8 cellular contexts compared by ENCODE assay signal in genomic region chr14:21557084-21557901, GRCh38. TPM values are rescaled to one million over a fixed set of nuclear protein-coding genes. Genes with fewer than 3 reads are reported as not detected.
DNase-seq lines count a peak whose midpoint lies in the region; ATAC-seq and TF ChIP-seq lines count a peak whose summit lies in the region.

No MANE protein-coding gene starts in this region.

- WGBS in testis, 2 donors: 4 to 7% methylated on average over 11 of the region's 11 CpGs

- H3K4me3 ChIP-seq in GM12865 (ENCODE audit: low read depth, low read length) (peak overlapping the region; percentile 33), SK-N-MC (peak overlapping the region; percentile 77), osteoblast (ENCODE audit: insufficient read depth, low read length) (peak overlapping the region; percentile 68), testis (peak overlapping the region; percentile 19 to 34)

- ATAC-seq in GM19035 (IDR thresholded peaks at IDR 0.05; ENCODE audit: unreplicated experiment): no peak

- H3K36me3 ChIP-seq in SK-N-MC (ENCODE audit: insufficient read depth, low read length): no peaks in the 10 kb centered on the region
- no peaks in the 10 kb centered on the region for H3K36me3 ChIP-seq in osteoblast (ENCODE audit: insufficient read depth, low read length)
- H3K36me3 ChIP-seq in testis (ENCODE audit: low read depth, missing control alignments): no peaks in the 10 kb centered on the region

- H4K20me1 ChIP-seq in osteoblast (ENCODE audit: insufficient read depth, low read length): no peaks in the 10 kb centered on the region

- TF ChIP-seq POLR2A in testis (IDR thresholded peaks at IDR 0.05): no peak

- peak; percentile 89 for DNase-seq in GM12865 (ENCODE audit: low read depth)
- DNase-seq in NCI-H1048 (lab: John Stamatoyannopoulos, UW): peak; percentile 45
- peak; percentile 98 for DNase-seq in SK-N-MC (ENCODE audit: low read depth, low spot score)
- peak; percentile 53 for DNase-seq in activated naive CD8-positive, alpha-beta T cell treated with anti-CD3 and anti-CD28 coated beads for 36 hours
- DNase-seq in glomerular visceral epithelial cell (ENCODE audit: extremely low spot score): peak; percentile 85
- DNase-seq in osteoblast (ENCODE audit: insufficient read length, low spot score, missing footprints): no peak
- DNase-seq in testis: peak; percentile 96

- H3K4me1 ChIP-seq in osteoblast (ENCODE audit: insufficient read depth, low read length) (peaks cover 9% of the 10 kb centered on the region), testis (peaks cover 17% of the 10 kb centered on the region)

- no peaks in the 10 kb centered on the region for H3K36me3 Mint-ChIP-seq in activated naive CD8-positive, alpha-beta T cell treated with anti-CD3 and anti-CD28 coated beads for 36 hours

- H3K27ac Mint-ChIP-seq in activated naive CD8-positive, alpha-beta T cell treated with anti-CD3 and anti-CD28 coated beads for 36 hours: no peak overlapping the region

- H2AFZ ChIP-seq in osteoblast (ENCODE audit: low read length): peak overlapping the region; percentile 82

- intact Hi-C loops in testis (cut with DNase I; ENCODE audit: low total_unique reads): no loop called here

- H3K4me3 Mint-ChIP-seq in activated naive CD8-positive, alpha-beta T cell treated with anti-CD3 and anti-CD28 coated beads for 36 hours: no peak overlapping the region

- no peaks in the 10 kb centered on the region for H3K9me3 Mint-ChIP-seq in activated naive CD8-positive, alpha-beta T cell treated with anti-CD3 and anti-CD28 coated beads for 36 hours

- no peaks in the 10 kb centered on the region for H3K79me2 ChIP-seq in osteoblast (ENCODE audit: insufficient read depth, low read length)

- no peaks in the 10 kb centered on the region for H3K27me3 ChIP-seq in osteoblast (ENCODE audit: insufficient read depth, low read length)
- no peaks in the 10 kb centered on the region for H3K27me3 ChIP-seq in testis

- H3K9ac ChIP-seq in SK-N-MC (ENCODE audit: insufficient read length): no peak overlapping the region

- TF ChIP-seq CTCF in GM12865 (IDR thresholded peaks at IDR 0.05; ENCODE audit: insufficient read depth, low read depth, low read length, missing control alignments): peak; percentile 53
- peak; percentile 69 for TF ChIP-seq CTCF in osteoblast (IDR thresholded peaks at IDR 0.05; ENCODE audit: extremely low read depth, low read depth, low read length)
- peak; percentile 85 to 89 (median 86) for TF ChIP-seq CTCF in testis (IDR thresholded peaks at IDR 0.05)

- H3K27me3 Mint-ChIP-seq in activated naive CD8-positive, alpha-beta T cell treated with anti-CD3 and anti-CD28 coated beads for 36 hours: no peaks in the 10 kb centered on the region

- peak overlapping the region; percentile 85 for H3K4me2 ChIP-seq in osteoblast (ENCODE audit: insufficient read depth, low read length)

- H3K27ac ChIP-seq in SK-N-MC (peak overlapping the region; percentile 15; the same call in 1 of the 2 replicates), osteoblast (ENCODE audit: low read depth, low read length) (no peak overlapping the region), testis (peak overlapping the region; percentile 21 to 76)

- H3K9me3 ChIP-seq in SK-N-MC (ENCODE audit: low read depth, low read length): no peaks in the 10 kb centered on the region
- H3K9me3 ChIP-seq in osteoblast (ENCODE audit: low read depth, low read length): no peaks in the 10 kb centered on the region
- no peaks in the 10 kb centered on the region for H3K9me3 ChIP-seq in testis

- H3K4me1 Mint-ChIP-seq in activated naive CD8-positive, alpha-beta T cell treated with anti-CD3 and anti-CD28 coated beads for 36 hours: peaks cover 5% of the 10 kb centered on the region

RNA-seq across cellular contexts. Expression of gene OR10G3, which starts 22.6 kb away (rescaled TPM):
- total RNA-seq in activated naive CD8-positive, alpha-beta T cell treated with anti-CD3 and anti-CD28 coated beads for 36 hours: not detected
- total RNA-seq in osteoblast (not detected in 2 replicates), testis (not detected)
- not detected for polyA plus RNA-seq in testis (ENCODE audit: insufficient read depth, low read depth, low replicate concordance)

RNA-seq across cellular contexts. Expression of gene SALL2, which starts 31.1 kb away (rescaled TPM):
- 1 to 10 TPM; 4.4 to 5.2 TPM for total RNA-seq in activated naive CD8-positive, alpha-beta T cell treated with anti-CD3 and anti-CD28 coated beads for 36 hours
- total RNA-seq in osteoblast (2.9 and 3.3 TPM in 2 replicates), testis (1 to 10 TPM; 4.1 to 5.0 TPM)
- 5.5 TPM for polyA plus RNA-seq in testis (ENCODE audit: insufficient read depth, low read depth, low replicate concordance)

RNA-seq across cellular contexts. Expression of gene METTL3, which starts 46.2 kb away (rescaled TPM):
- 10 to 100 TPM; 52.2 to 54.2 TPM for total RNA-seq in activated naive CD8-positive, alpha-beta T cell treated with anti-CD3 and anti-CD28 coated beads for 36 hours
- total RNA-seq in osteoblast (30.4 and 30.9 TPM in 2 replicates), testis (10 to 100 TPM; 65.7 to 66.3 TPM)
- 81.1 TPM for polyA plus RNA-seq in testis (ENCODE audit: insufficient read depth, low read depth, low replicate concordance)

Comparison
In these comparisons a context has a peak if more than half of its experiments do, and no peak if none do; other contexts are left out.
1. H3K4me3 ChIP-seq: peak in every context shown above with its lines; median percentile 77 in SK-N-MC; 68 in osteoblast; 33 in GM12865; 26 in testis.